In the genomic region with DNA sequence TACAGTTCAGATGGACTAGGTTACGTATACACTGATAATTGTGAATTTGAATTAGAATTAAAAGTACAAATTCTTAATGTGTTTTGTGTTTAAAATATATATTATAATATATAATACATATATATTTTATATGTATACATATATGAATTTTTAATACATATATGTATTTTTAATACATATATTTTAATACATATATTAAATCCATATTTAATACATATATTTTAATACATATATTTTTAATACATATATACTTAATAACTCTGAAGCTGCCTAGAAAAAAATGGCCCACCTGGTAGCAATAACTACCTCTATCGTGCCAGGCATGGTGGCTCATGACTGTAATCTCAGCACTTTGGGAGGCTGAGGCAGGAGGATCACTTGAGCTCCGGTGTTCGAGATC, we compare ENCODE assay signal across 28 cellular contexts.
"Had no signal": no experiment of that assay in that cellular context is flagged by ENCODE, and none has a peak within 500 bp of the region (broad histone marks: within the 10 kb centered on the region; RNA-seq: fewer than 3 reads in every experiment).

No MANE protein-coding gene starts in this region.

- H3K4me1 ChIP-seq: left ventricle myocardium inferior, neural progenitor cell, prostate gland, tibial nerve, upper lobe of left lung, vagina had no signal

- H3K36me3 ChIP-seq: left ventricle myocardium inferior, neural progenitor cell, neutrophil, prostate gland, tibial nerve, upper lobe of left lung, vagina had no signal

- H3K4me3 Mint-ChIP-seq: immature natural killer cell; mesothelial cell of epicardium; naive B cell; natural killer cell; nephron progenitor cell; neural progenitor cell; stimulated activated effector memory CD8-positive, alpha-beta T cell treated with anti-CD3 and anti-CD28 coated beads, Interleukin-12 subunit alpha, Interleukin-12 subunit beta, amount 100 ng/mL, for 72 hours; stimulated activated naive CD8-positive, alpha-beta T cell treated with anti-CD3 and anti-CD28 coated beads, Interleukin-15, Interleukin-2, amounts not matched to agents 100 ng/mL and 50 ng/mL, for 24 hours had no signal

- H3K9ac ChIP-seq: neural progenitor cell had no signal

- H3K9me3 ChIP-seq: left ventricle myocardium inferior, neutrophil, prostate gland, tibial nerve, upper lobe of left lung, vagina had no signal

- H3K27ac ChIP-seq: left ventricle myocardium inferior, neural progenitor cell, neutrophil, prostate gland, skin epidermis, tibial nerve, upper lobe of left lung, vagina had no signal

- H3K4me1 Mint-ChIP-seq: immature natural killer cell; mesothelial cell of epicardium; nephron progenitor cell; neural progenitor cell; stimulated activated effector memory CD8-positive, alpha-beta T cell treated with anti-CD3 and anti-CD28 coated beads, Interleukin-12 subunit alpha, Interleukin-12 subunit beta, amount 100 ng/mL, for 72 hours had no signal

- DNase-seq: hypothalamus; immature natural killer cell; left ventricle myocardium inferior; mesendoderm; naive B cell; natural killer cell; nephron progenitor cell; occipital lobe; posterior cingulate gyrus; retina; right cardiac atrium; stimulated activated CD4-positive, alpha-beta T cell treated with anti-CD3 and anti-CD28 coated beads, Interleukin-12 subunit alpha, Interleukin-12 subunit beta, amount 100 ng/mL, for 4 hours; stimulated activated CD4-positive, alpha-beta T cell treated with anti-CD3 and anti-CD28 coated beads, Interleukin-15, amount 100 ng/mL, for 24 hours; stimulated activated CD4-positive, alpha-beta T cell treated with anti-CD3 and anti-CD28 coated beads, Interleukin-2, amount 100 ng/mL, for 24 hours; stimulated activated CD4-positive, alpha-beta T cell treated with anti-CD3 and anti-CD28 coated beads, Interleukin-4, amount 100 ng/mL, for 1 hour; stimulated activated naive CD4-positive, alpha-beta T cell; upper lobe of left lung had no signal

- H3K27me3 Mint-ChIP-seq: naive B cell; stimulated activated naive CD8-positive, alpha-beta T cell treated with anti-CD3 and anti-CD28 coated beads, Interleukin-15, Interleukin-2, amounts not matched to agents 100 ng/mL and 50 ng/mL, for 24 hours had no signal

- H3K36me3 Mint-ChIP-seq: immature natural killer cell; mesothelial cell of epicardium; naive B cell; natural killer cell; neural progenitor cell; stimulated activated effector memory CD8-positive, alpha-beta T cell treated with anti-CD3 and anti-CD28 coated beads, Interleukin-12 subunit alpha, Interleukin-12 subunit beta, amount 100 ng/mL, for 72 hours had no signal

- ATAC-seq: natural killer cell; right cardiac atrium; sciatic nerve; stimulated activated effector memory CD8-positive, alpha-beta T cell treated with anti-CD3 and anti-CD28 coated beads, Interleukin-12 subunit alpha, Interleukin-12 subunit beta, amount 100 ng/mL, for 72 hours had no signal

- H3K4me3 ChIP-seq: left ventricle myocardium inferior, lung, neural progenitor cell, prostate gland, skin epidermis, tibial nerve, upper lobe of left lung, vagina had no signal

- H3K27ac Mint-ChIP-seq: immature natural killer cell; mesothelial cell of epicardium; natural killer cell; nephron progenitor cell; neural progenitor cell; stimulated activated naive CD8-positive, alpha-beta T cell treated with anti-CD3 and anti-CD28 coated beads, Interleukin-15, Interleukin-2, amounts not matched to agents 100 ng/mL and 50 ng/mL, for 24 hours had no signal

- H3K9me3 Mint-ChIP-seq: immature natural killer cell; mesothelial cell of epicardium; natural killer cell; nephron progenitor cell; neural progenitor cell; stimulated activated effector memory CD8-positive, alpha-beta T cell treated with anti-CD3 and anti-CD28 coated beads, Interleukin-12 subunit alpha, Interleukin-12 subunit beta, amount 100 ng/mL, for 72 hours; stimulated activated naive CD8-positive, alpha-beta T cell treated with anti-CD3 and anti-CD28 coated beads, Interleukin-15, Interleukin-2, amounts not matched to agents 100 ng/mL and 50 ng/mL, for 24 hours had no signal
